23 cellular contexts compared by ENCODE assay signal in the genomic region with DNA sequence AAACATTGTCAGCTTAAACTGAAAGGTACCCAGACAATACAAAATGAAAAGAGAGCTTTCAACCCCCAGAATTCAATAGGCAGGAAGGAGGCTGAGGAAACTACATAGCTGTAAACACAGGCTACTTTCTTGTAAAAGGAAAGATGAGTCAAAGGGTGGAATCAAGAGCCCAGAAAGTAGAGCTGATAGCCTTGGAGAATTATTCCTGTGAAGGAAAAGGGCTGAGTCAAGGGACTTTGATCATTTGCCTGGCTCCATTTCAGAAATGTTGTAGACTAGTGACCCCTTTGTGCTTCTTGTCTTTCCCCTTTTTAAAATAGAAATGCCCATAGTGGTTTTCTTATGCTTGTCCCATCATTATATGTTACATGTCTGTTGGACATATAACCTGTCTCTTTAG.
"Had no signal": no experiment of that assay in that cellular context is flagged by ENCODE, and none has a peak within 500 bp of the region (broad histone marks: within the 10 kb centered on the region; RNA-seq: fewer than 3 reads in every experiment).

No MANE protein-coding gene starts in this region.

- H3K27me3 ChIP-seq: gastroesophageal sphincter, heart left ventricle, right lobe of liver, stomach, suprapubic skin, transverse colon, uterus had no signal

- H3K9me3 ChIP-seq: gastroesophageal sphincter, heart left ventricle, mucosa of descending colon, right lobe of liver, stomach, suprapubic skin, transverse colon, uterus had no signal

- H3K4me3 Mint-ChIP-seq: activated CD8-positive, alpha-beta T cell treated with anti-CD3 and anti-CD28 coated beads, Interleukin-2, amount 10 ng/mL, durations not matched to agents 7 days and 5 days; activated naive CD4-positive, alpha-beta T cell treated with anti-CD3 and anti-CD28 coated beads, Interleukin-2, amount 50 U/mL, for 24 hours; stimulated activated effector memory CD8-positive, alpha-beta T cell treated with anti-CD3 and anti-CD28 coated beads, Interleukin-12 subunit alpha, Interleukin-12 subunit beta, amount 100 ng/mL, for 72 hours had no signal

- H3K36me3 ChIP-seq: gastroesophageal sphincter, heart left ventricle, right lobe of liver, stomach, suprapubic skin, transverse colon, uterus, WERI-Rb-1 had no signal

- H3K27me3 Mint-ChIP-seq: activated naive CD4-positive, alpha-beta T cell treated with anti-CD3 and anti-CD28 coated beads, Interleukin-2, amount 50 U/mL, for 24 hours had no signal

- DNase-seq: activated CD4-positive, alpha-beta T cell treated with anti-CD3 and anti-CD28 coated beads for 1 hour; activated CD4-positive, alpha-beta T cell treated with anti-CD3 and anti-CD28 coated beads, Interleukin-2, amount 50 U/mL, for 1 hour; activated CD8-positive, alpha-beta T cell treated with anti-CD3 and anti-CD28 coated beads, Interleukin-2, amount 10 ng/mL, durations not matched to agents 7 days and 5 days; activated gamma-delta T cell treated with Interleukin-2 at 50 U/mL for 16 hours; activated T-cell treated with anti-CD3 and anti-CD28 coated beads, Interleukin-2, amount 50 U/mL, for 1 hour; anterior cingulate cortex; heart left ventricle; islet precursor cell; left colon; mucosa of descending colon; occipital lobe; right lobe of liver; small intestine; stimulated activated CD4-positive, alpha-beta T cell treated with anti-CD3 and anti-CD28 coated beads, Interleukin-2, amount 100 ng/mL, for 24 hours; stomach; transverse colon; uterus; WERI-Rb-1 had no signal

- H3K36me3 Mint-ChIP-seq: activated naive CD4-positive, alpha-beta T cell treated with anti-CD3 and anti-CD28 coated beads, Interleukin-2, amount 50 U/mL, for 24 hours; stimulated activated effector memory CD8-positive, alpha-beta T cell treated with anti-CD3 and anti-CD28 coated beads, Interleukin-12 subunit alpha, Interleukin-12 subunit beta, amount 100 ng/mL, for 72 hours had no signal

- H3K4me1 ChIP-seq: gastroesophageal sphincter, heart left ventricle, right lobe of liver, stomach, suprapubic skin, transverse colon, uterus had no signal

- H3K9me3 Mint-ChIP-seq: activated naive CD4-positive, alpha-beta T cell treated with anti-CD3 and anti-CD28 coated beads, Interleukin-2, amount 50 U/mL, for 24 hours had no signal

- H3K4me1 Mint-ChIP-seq: activated naive CD4-positive, alpha-beta T cell treated with anti-CD3 and anti-CD28 coated beads, Interleukin-2, amount 50 U/mL, for 24 hours; stimulated activated effector memory CD8-positive, alpha-beta T cell treated with anti-CD3 and anti-CD28 coated beads, Interleukin-12 subunit alpha, Interleukin-12 subunit beta, amount 100 ng/mL, for 72 hours had no signal

- H3K4me3 ChIP-seq: coronary artery, gastroesophageal sphincter, heart left ventricle, mucosa of descending colon, right lobe of liver, stomach, suprapubic skin, transverse colon, uterus had no signal

- H3K27ac ChIP-seq: coronary artery, gastroesophageal sphincter, heart left ventricle, right lobe of liver, stomach, suprapubic skin, transverse colon, uterus, WERI-Rb-1 had no signal

- H3K27ac Mint-ChIP-seq: activated CD8-positive, alpha-beta T cell treated with anti-CD3 and anti-CD28 coated beads, Interleukin-2, amount 10 ng/mL, durations not matched to agents 7 days and 5 days; activated naive CD4-positive, alpha-beta T cell treated with anti-CD3 and anti-CD28 coated beads, Interleukin-2, amount 50 U/mL, for 24 hours; stimulated activated effector memory CD8-positive, alpha-beta T cell treated with anti-CD3 and anti-CD28 coated beads, Interleukin-12 subunit alpha, Interleukin-12 subunit beta, amount 100 ng/mL, for 72 hours had no signal
